7 cellular contexts compared by ENCODE assay signal in the genomic region with DNA sequence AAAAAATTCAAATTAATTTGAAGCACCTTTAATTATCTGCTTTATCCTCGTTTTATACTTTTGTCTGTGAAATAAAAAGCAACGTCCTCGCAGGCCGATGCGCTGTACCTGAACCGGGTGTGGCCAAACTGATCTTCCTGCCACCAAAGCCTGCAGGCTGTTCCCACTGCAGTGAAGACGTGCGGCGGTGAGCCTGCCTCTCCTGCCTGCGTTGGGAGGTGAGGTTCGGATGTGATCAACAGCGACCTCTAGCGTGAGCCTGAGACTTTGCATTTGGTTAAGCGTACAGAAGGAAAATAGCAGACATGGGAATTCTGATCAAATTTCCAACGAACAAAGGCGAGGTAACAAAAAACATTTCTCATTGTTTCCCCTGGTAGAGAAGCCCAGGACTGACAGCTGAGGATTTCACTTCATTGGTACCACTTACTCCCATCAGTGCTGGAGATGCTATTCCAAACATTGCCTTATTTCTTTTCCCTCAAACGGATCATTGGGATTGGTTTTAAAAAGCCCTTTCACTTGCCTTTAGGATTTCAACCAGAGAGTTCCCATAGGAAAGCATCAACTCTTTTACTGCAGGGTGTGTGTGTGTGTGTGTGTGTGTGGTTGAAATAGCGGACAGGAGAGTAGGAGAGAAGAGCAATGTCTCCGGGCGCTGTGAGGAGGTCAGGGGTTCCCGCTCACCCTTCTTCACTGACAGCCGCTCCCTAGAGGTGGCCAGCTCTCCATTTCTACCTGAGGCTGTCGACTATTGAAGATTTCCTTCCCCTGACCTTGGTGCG.
DNase-seq lines count a peak whose midpoint lies in the region; ATAC-seq lines count a peak whose summit lies in the region.

No MANE protein-coding gene starts in this region.

- DNase-seq in NCI-H446 treated with DMSO at 0.1 percent for 48 hours (lab: John Stamatoyannopoulos, UW): peak; percentile 38
- peak; percentile 73 for DNase-seq in activated CD4-positive, alpha-beta T cell treated with anti-CD3 and anti-CD28 coated beads for 1 hour
- DNase-seq in cerebellar cortex (ENCODE audit: low spot score): peak; percentile 93
- DNase-seq in stimulated activated CD4-positive, alpha-beta T cell treated with anti-CD3 and anti-CD28 coated beads, Interleukin-4, amount 100 ng/mL, for 24 hours: peak; percentile 83

- ATAC-seq in GM18498 (IDR thresholded peaks at IDR 0.05; ENCODE audit: unreplicated experiment): peak; percentile 59
- ATAC-seq in HG03103 (IDR thresholded peaks at IDR 0.05; ENCODE audit: low read depth, unreplicated experiment): peak; percentile 60

- H3K27ac ChIP-seq in layer of hippocampus (ENCODE audit: low read depth, low read length): peak overlapping the region; percentile 4

- no peaks in the 10 kb centered on the region for H3K27me3 ChIP-seq in layer of hippocampus (ENCODE audit: control insufficient read depth, insufficient read depth, low read length)

Comparison
In these comparisons a context has a peak if more than half of its experiments do, and no peak if none do; other contexts are left out.
1. Peak in every context shown above with its lines: DNase-seq, ATAC-seq and H3K27ac ChIP-seq.
2. DNase-seq: peak in every context shown above with its lines; median percentile 93 in cerebellar cortex; 83 in stimulated activated CD4-positive, alpha-beta T cell treated with anti-CD3 and anti-CD28 coated beads, Interleukin-4, amount 100 ng/mL, for 24 hours; 73 in activated CD4-positive, alpha-beta T cell treated with anti-CD3 and anti-CD28 coated beads for 1 hour; 38 in NCI-H446 treated with DMSO at 0.1 percent for 48 hours.